Comparison of ENCODE assay signal across 11 cellular contexts in the genomic region with DNA sequence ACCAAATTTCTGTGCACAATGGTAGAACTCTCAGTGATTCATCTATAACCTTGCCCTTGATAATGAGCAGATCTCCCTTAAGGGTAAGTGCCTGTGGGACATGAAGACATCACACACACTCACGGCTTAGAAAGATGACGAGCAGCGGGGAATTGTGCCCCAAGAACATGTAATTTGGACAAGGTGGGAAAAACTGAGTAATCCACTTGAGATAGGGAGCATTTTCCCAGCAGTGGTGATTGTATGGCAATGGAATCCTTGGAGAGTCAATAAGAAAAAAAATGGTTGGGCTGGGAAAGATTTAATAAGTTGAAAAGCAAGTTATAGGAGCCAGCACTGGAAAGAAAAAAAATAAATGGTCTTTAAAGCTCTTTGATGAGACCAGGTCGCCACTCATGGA.
A peak's percentile ranks its signal among the peaks of the same experiment; 100 is the strongest.
DNase-seq lines count a peak whose midpoint lies in the region; ATAC-seq and TF ChIP-seq lines count a peak whose summit lies in the region.
"Had no signal": no experiment of that assay in that cellular context is flagged by ENCODE, and none has a peak within 500 bp of the region (broad histone marks: within the 10 kb centered on the region; RNA-seq: fewer than 3 reads in every experiment).

No MANE protein-coding gene starts in this region.

- H3K4me1 ChIP-seq in ascending aorta (peaks cover 0 to 24% of the 10 kb centered on the region in 2 donors), gastroesophageal sphincter (peaks cover 0 to 61% (median 21%) of the 10 kb centered on the region in 3 donors)
- H3K4me1 ChIP-seq: BLaER1 treated with 17β-estradiol and CSF1 and Interleukin-3, amounts not matched to agents 10 nM and 100 nM had no signal

- H3K36me3 ChIP-seq in ascending aorta = no peaks in the 10 kb centered on the region
- no peaks in the 10 kb centered on the region for H3K36me3 ChIP-seq in gastroesophageal sphincter
- H3K36me3 ChIP-seq: BLaER1 treated with 17β-estradiol and CSF1 and Interleukin-3, amounts not matched to agents 10 nM and 100 nM; uterus had no signal

- no peak for TF ChIP-seq POLR2A in gastroesophageal sphincter (IDR thresholded peaks at IDR 0.05)

- no peak overlapping the region for H3K4me3 ChIP-seq in ascending aorta
- H3K4me3 ChIP-seq in gastroesophageal sphincter = no peak overlapping the region
- H3K4me3 ChIP-seq: BLaER1 treated with 17β-estradiol and CSF1 and Interleukin-3, amounts not matched to agents 10 nM and 100 nM; uterus had no signal

- peak; percentile 35 for ATAC-seq in gastroesophageal sphincter
- peak; percentile 35 for ATAC-seq in sciatic nerve
- no peak for ATAC-seq in activated CD4-positive, CD25-positive, alpha-beta regulatory T cell treated with anti-CD3 and anti-CD28 coated beads, Interleukin-2, amount 50 U/mL, for 24 hours
- no peak for ATAC-seq in HG02759 (IDR thresholded peaks at IDR 0.05; ENCODE audit: unreplicated experiment)

- no peak for TF ChIP-seq EP300 in gastroesophageal sphincter (IDR thresholded peaks at IDR 0.05)

- H3K9me3 ChIP-seq in ascending aorta (no peaks in the 10 kb centered on the region), gastroesophageal sphincter (no peaks in the 10 kb centered on the region)
- H3K9me3 ChIP-seq: uterus had no signal

- H3K27me3 ChIP-seq in ascending aorta (no peaks in the 10 kb centered on the region), gastroesophageal sphincter (no peaks in the 10 kb centered on the region)
- H3K27me3 ChIP-seq: BLaER1 treated with 17β-estradiol and CSF1 and Interleukin-3, amounts not matched to agents 10 nM and 100 nM; uterus had no signal

- 17 to 37% methylated on average over 3 to 4 of the region's 4 CpGs for WGBS in gastroesophageal sphincter (ENCODE audit: low coverage in 1 of 2), 2 donors

- intact Hi-C loops in ascending aorta (cut with DNase I) = no loop called here
- intact Hi-C loops in sciatic nerve (cut with DNase I) = no loop called here

- DNase-seq in GM03348 (ENCODE audit: low spot score) (peak; percentile 38), ascending aorta (ENCODE audit: low spot score in 2 of 2) (peak in 1 of 2 donors; percentile 80), sciatic nerve (ENCODE audit: low spot score) (no peak), GM20000 (ENCODE audit: low spot score) (no peak), NCI-H128 (lab: John Stamatoyannopoulos, UW; ENCODE audit: unreplicated experiment) (no peak)
- DNase-seq: activated naive CD4-positive, alpha-beta T cell treated with anti-CD3 and anti-CD28 coated beads, Interleukin-2, amount 50 U/mL, for 16 hours; uterus had no signal

- no peak for TF ChIP-seq CTCF in ascending aorta (IDR thresholded peaks at IDR 0.05)
- no peak for TF ChIP-seq CTCF in gastroesophageal sphincter (IDR thresholded peaks at IDR 0.05)
- no peak for TF ChIP-seq CTCF in GM20000 (IDR thresholded peaks at IDR 0.05; ENCODE audit: extremely low read depth, missing control alignments)

- peak overlapping the region; percentile 47 to 68 for H3K27ac ChIP-seq in ascending aorta
- peak overlapping the region in 1 of 4 donors; percentile 1 for H3K27ac ChIP-seq in gastroesophageal sphincter
- H3K27ac ChIP-seq: BLaER1 treated with 17β-estradiol and CSF1 and Interleukin-3, amounts not matched to agents 10 nM and 100 nM; uterus had no signal

Comparison
In these comparisons a context has a peak if more than half of its experiments do, and no peak if none do; other contexts are left out.
1. ATAC-seq: peak in gastroesophageal sphincter (single experiment) and sciatic nerve (single experiment); none in activated CD4-positive, CD25-positive, alpha-beta regulatory T cell treated with anti-CD3 and anti-CD28 coated beads, Interleukin-2, amount 50 U/mL, for 24 hours (0 of 2) and HG02759 (single experiment).